In genomic region chr10:124734311-124735166, GRCh38 we compare ENCODE assay signal across 1 cellular context.
TF ChIP-seq lines count a peak whose summit lies in the region.

No MANE protein-coding gene starts in this region.

TF ChIP-seq in GM12878, 131 proteins besides CTCF, POLR2A, EP300 and RAD21:
- TF ChIP-seq, protein P1, sequence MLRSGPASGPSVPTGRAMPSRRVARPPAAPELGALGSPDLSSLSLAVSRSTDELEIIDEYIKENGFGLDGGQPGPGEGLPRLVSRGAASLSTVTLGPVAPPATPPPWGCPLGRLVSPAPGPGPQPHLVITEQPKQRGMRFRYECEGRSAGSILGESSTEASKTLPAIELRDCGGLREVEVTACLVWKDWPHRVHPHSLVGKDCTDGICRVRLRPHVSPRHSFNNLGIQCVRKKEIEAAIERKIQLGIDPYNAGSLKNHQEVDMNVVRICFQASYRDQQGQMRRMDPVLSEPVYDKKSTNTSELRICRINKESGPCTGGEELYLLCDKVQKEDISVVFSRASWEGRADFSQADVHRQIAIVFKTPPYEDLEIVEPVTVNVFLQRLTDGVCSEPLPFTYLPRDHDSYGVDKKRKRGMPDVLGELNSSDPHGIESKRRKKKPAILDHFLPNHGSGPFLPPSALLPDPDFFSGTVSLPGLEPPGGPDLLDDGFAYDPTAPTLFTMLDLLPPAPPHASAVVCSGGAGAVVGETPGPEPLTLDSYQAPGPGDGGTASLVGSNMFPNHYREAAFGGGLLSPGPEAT (IDR thresholded peaks at IDR 0.05; ENCODE audit: low read depth), result no peak
- TF ChIP-seq TCF12 (IDR thresholded peaks at IDR 0.05; ENCODE audit: low read depth, low read length), result peak; percentile 57; the same call in 1 of the 2 replicates
TF ChIP-seq in GM12878: peak in this region for 1.
